In genomic region chr14:55691659-55692058, GRCh38 we compare ENCODE assay signal across 20 cellular contexts.
"Had no signal": no experiment of that assay in that cellular context is flagged by ENCODE, and none has a peak within 500 bp of the region (broad histone marks: within the 10 kb centered on the region; RNA-seq: fewer than 3 reads in every experiment).

No MANE protein-coding gene starts in this region.

- H3K27me3 ChIP-seq: heart right ventricle, ovary, right atrium auricular region, sigmoid colon, stomach had no signal

- H3K36me3 ChIP-seq: ovary, right atrium auricular region had no signal

- ATAC-seq: esophagus mucosa, heart right ventricle, left lobe of liver, natural killer cell had no signal

- H3K9me3 ChIP-seq: heart right ventricle, ovary, right atrium auricular region, sigmoid colon, stomach had no signal

- H3K4me3 ChIP-seq: heart right ventricle, ovary, right atrium auricular region, sigmoid colon, skin epidermis, stomach had no signal

- H3K4me1 ChIP-seq: heart right ventricle, right atrium auricular region, sigmoid colon, stomach had no signal

- DNase-seq: effector memory CD4-positive, alpha-beta T cell; heart right ventricle; hypothalamus; islet precursor cell; natural killer cell; nucleus accumbens; ovary; sigmoid colon; stimulated activated CD4-positive, alpha-beta T cell treated with anti-CD3 and anti-CD28 coated beads, Interleukin-2, amount 100 ng/mL, for 24 hours; stimulated activated CD4-positive, alpha-beta T cell treated with anti-CD3 and anti-CD28 coated beads, Interleukin-4, amount 100 ng/mL, for 4 hours; stimulated activated naive CD4-positive, alpha-beta T cell; stomach; substantia nigra had no signal

- H3K27ac ChIP-seq: heart right ventricle, ovary, right atrium auricular region, sigmoid colon, skin epidermis, stomach had no signal

- FAIRE-seq: endometrium, frontal cortex, urothelium cell line had no signal
